In the genomic region with DNA sequence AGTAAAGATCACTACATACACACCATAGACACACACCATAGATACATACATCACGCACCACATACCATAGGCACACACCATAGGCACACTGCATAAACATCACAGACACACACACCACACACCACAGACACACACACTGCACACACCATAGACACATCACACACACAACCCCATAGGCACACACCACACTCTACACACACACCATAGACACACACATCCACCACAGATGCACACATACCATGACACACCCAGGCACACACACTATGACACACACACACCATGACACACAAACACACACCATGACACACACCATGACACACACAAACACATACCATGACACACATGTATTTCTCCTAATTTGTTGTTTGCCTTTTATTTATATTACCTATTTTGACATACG, we compare ENCODE assay signal across 21 cellular contexts.
"Had no signal": no experiment of that assay in that cellular context is flagged by ENCODE, and none has a peak within 500 bp of the region (broad histone marks: within the 10 kb centered on the region; RNA-seq: fewer than 3 reads in every experiment).

No MANE protein-coding gene starts in this region.

- H3K36me3 ChIP-seq: ovary, stomach, upper lobe of right lung had no signal

- FAIRE-seq: small intestine had no signal

- H3K4me1 ChIP-seq: psoas muscle had no signal

- H3K4me3 ChIP-seq: mucosa of descending colon, ovary, psoas muscle, stomach, upper lobe of right lung had no signal

- DNase-seq: activated B cell treated with CpG ODN at 0.5 μM for 24 hours; activated CD4-positive, alpha-beta T cell treated with anti-CD3 and anti-CD28 coated beads, Interleukin-2, amount 10 ng/mL, durations not matched to agents 24 days and 14 days; activated CD8-positive, alpha-beta T cell treated with anti-CD3 and anti-CD28 coated beads for 36 hours; activated naive CD4-positive, alpha-beta T cell treated with anti-CD3 and anti-CD28 coated beads for 36 hours; activated T-cell treated with anti-CD3 and anti-CD28 coated beads, Interleukin-2, amount 50 U/mL, for 1 hour; aorta; effector CD4-positive, alpha-beta T cell; mucosa of descending colon; naive B cell; ovary; psoas muscle; right cardiac atrium; small intestine; stimulated activated CD4-positive, alpha-beta T cell treated with anti-CD3 and anti-CD28 coated beads, Interleukin-15, amount 100 ng/mL, for 24 hours; stimulated activated CD4-positive, alpha-beta T cell treated with anti-CD3 and anti-CD28 coated beads, Interleukin-4, amount 100 ng/mL, for 1 hour; stomach; upper lobe of right lung had no signal

- H3K4me3 Mint-ChIP-seq: activated B cell treated with CpG ODN at 0.5 μM for 24 hours; activated CD4-positive, alpha-beta T cell treated with anti-CD3 and anti-CD28 coated beads, Interleukin-2, amount 10 ng/mL, durations not matched to agents 24 days and 14 days; activated CD8-positive, alpha-beta T cell treated with anti-CD3 and anti-CD28 coated beads for 36 hours; activated naive CD4-positive, alpha-beta T cell treated with anti-CD3 and anti-CD28 coated beads for 36 hours; central memory CD8-positive, alpha-beta T cell; memory B cell; naive B cell; T-helper 2 cell treated with Interferon-gamma antibody and Interleukin-4, amounts not matched to agents 5 μg/mL and 100 μg/mL, for 36 hours had no signal

- H3K4me1 Mint-ChIP-seq: activated CD4-positive, alpha-beta T cell treated with anti-CD3 and anti-CD28 coated beads, Interleukin-2, amount 10 ng/mL, durations not matched to agents 24 days and 14 days; central memory CD8-positive, alpha-beta T cell; memory B cell; naive B cell had no signal

- H3K9me3 ChIP-seq: mucosa of descending colon, ovary, psoas muscle, stomach, upper lobe of right lung had no signal

- H3K27ac Mint-ChIP-seq: activated B cell treated with CpG ODN at 0.5 μM for 24 hours; activated CD4-positive, alpha-beta T cell treated with anti-CD3 and anti-CD28 coated beads, Interleukin-2, amount 10 ng/mL, durations not matched to agents 24 days and 14 days; activated CD8-positive, alpha-beta T cell treated with anti-CD3 and anti-CD28 coated beads for 36 hours; activated naive CD4-positive, alpha-beta T cell treated with anti-CD3 and anti-CD28 coated beads for 36 hours; memory B cell; naive B cell; T-helper 2 cell treated with Interferon-gamma antibody and Interleukin-4, amounts not matched to agents 5 μg/mL and 100 μg/mL, for 36 hours had no signal

- H3K27ac ChIP-seq: ovary, psoas muscle, stomach, upper lobe of right lung had no signal

- H3K27me3 ChIP-seq: ovary, stomach, upper lobe of right lung had no signal

- H3K27me3 Mint-ChIP-seq: activated B cell treated with CpG ODN at 0.5 μM for 24 hours; activated CD4-positive, alpha-beta T cell treated with anti-CD3 and anti-CD28 coated beads, Interleukin-2, amount 10 ng/mL, durations not matched to agents 24 days and 14 days; activated CD8-positive, alpha-beta T cell treated with anti-CD3 and anti-CD28 coated beads for 36 hours; central memory CD8-positive, alpha-beta T cell; memory B cell; naive B cell had no signal

- ATAC-seq: activated CD8-positive, alpha-beta T cell treated with anti-CD3 and anti-CD28 coated beads for 36 hours; esophagus mucosa; mucosa of descending colon; psoas muscle; right cardiac atrium; upper lobe of right lung had no signal

- H3K36me3 Mint-ChIP-seq: memory B cell, naive B cell had no signal
